ENCODE assay signal across 16 cellular contexts in the genomic region with DNA sequence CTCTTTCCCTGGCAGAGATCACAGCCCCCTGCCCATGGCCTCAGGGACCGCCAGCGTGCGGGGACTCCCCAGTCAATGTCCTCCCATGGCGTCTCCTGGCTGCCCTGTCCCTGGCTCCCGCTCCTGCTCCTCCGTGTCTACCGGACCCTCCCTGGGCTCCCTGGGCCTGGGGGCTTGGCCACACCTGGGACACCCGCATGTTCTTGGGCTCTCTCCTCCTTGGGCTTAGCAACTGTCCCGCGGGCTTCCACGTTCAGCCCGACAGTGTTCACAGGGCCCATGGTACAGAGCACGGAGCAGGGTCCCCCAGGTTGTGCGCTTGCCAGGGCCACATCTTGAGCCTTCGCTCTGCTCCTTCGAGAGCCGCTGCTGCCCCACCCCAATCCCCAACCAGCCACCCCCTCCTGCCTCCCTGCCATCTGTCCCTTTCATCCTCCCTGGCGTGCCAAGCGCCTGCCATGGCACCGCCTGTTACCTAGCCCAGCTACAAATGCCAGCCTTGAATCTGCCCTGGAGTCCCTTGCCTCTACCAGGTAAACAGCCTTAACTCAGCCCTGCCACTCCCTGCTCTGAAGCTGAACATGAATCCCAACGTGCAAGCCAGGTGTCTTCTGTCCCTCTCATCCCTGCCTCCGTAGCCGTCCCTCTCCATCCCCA. TPM values are rescaled to one million over a fixed set of nuclear protein-coding genes. Genes with fewer than 3 reads are reported as not detected.
"Had no signal": no experiment of that assay in that cellular context is flagged by ENCODE, and none has a peak within 500 bp of the region (broad histone marks: within the 10 kb centered on the region; RNA-seq: fewer than 3 reads in every experiment).

No MANE protein-coding gene starts in this region.

- H3K27ac ChIP-seq: esophagus squamous epithelium, heart right ventricle had no signal

- H3K27me3 Mint-ChIP-seq: activated CD4-positive, alpha-beta memory T cell treated with anti-CD3 and anti-CD28 coated beads for 36 hours; activated CD4-positive, alpha-beta T cell treated with anti-CD3 and anti-CD28 coated beads for 36 hours; activated naive CD4-positive, alpha-beta T cell treated with anti-CD3 and anti-CD28 coated beads, Interleukin-2, amount 10 ng/mL, durations not matched to agents 7 days and 5 days; activated naive CD8-positive, alpha-beta T cell treated with anti-CD3 and anti-CD28 coated beads, Interleukin-2, amount 50 U/mL, for 24 hours; brain had no signal

- H3K4me3 Mint-ChIP-seq: activated CD4-positive, alpha-beta memory T cell treated with anti-CD3 and anti-CD28 coated beads for 36 hours; activated CD4-positive, alpha-beta T cell treated with anti-CD3 and anti-CD28 coated beads for 36 hours; activated naive CD4-positive, alpha-beta T cell treated with anti-CD3 and anti-CD28 coated beads, Interleukin-2, amount 10 ng/mL, durations not matched to agents 7 days and 5 days; activated naive CD8-positive, alpha-beta T cell treated with anti-CD3 and anti-CD28 coated beads, Interleukin-2, amount 50 U/mL, for 24 hours; activated T-cell treated with anti-CD3 and anti-CD28 coated beads, Interleukin-2, amount 50 U/mL, for 4 hours had no signal

- ATAC-seq: activated naive CD8-positive, alpha-beta T cell treated with anti-CD3 and anti-CD28 coated beads, Interleukin-2, amount 50 U/mL, for 24 hours; activated T-cell treated with anti-CD3 and anti-CD28 coated beads, Interleukin-2, amount 50 U/mL, for 4 hours had no signal

- H3K4me3 ChIP-seq: esophagus squamous epithelium, heart right ventricle had no signal

- H3K36me3 Mint-ChIP-seq: brain had no signal

- H3K9me3 ChIP-seq: esophagus squamous epithelium, heart right ventricle had no signal

- DNase-seq: activated CD4-positive, alpha-beta memory T cell treated with anti-CD3 and anti-CD28 coated beads for 36 hours; activated CD4-positive, alpha-beta T cell treated with anti-CD3 and anti-CD28 coated beads for 36 hours; activated naive CD4-positive, alpha-beta T cell treated with anti-CD3 and anti-CD28 coated beads, Interleukin-2, amount 10 ng/mL, durations not matched to agents 7 days and 5 days; activated naive CD8-positive, alpha-beta T cell treated with anti-CD3 and anti-CD28 coated beads, Interleukin-2, amount 50 U/mL, for 24 hours; activated T-cell treated with anti-CD3 and anti-CD28 coated beads, Interleukin-2, amount 50 U/mL, for 4 hours; anterior cingulate cortex; effector memory CD4-positive, alpha-beta T cell; esophagus squamous epithelium; heart right ventricle; kidney glomerular epithelial cell; left ventricle myocardium superior; stimulated activated CD8-positive, alpha-beta memory T cell treated with anti-CD3 and anti-CD28 coated beads, Interleukin-4, amount 100 ng/mL, for 48 hours; stimulated activated naive CD4-positive, alpha-beta T cell; T-helper 2 cell had no signal

- H3K36me3 ChIP-seq: esophagus squamous epithelium had no signal

- H3K27ac Mint-ChIP-seq: activated CD4-positive, alpha-beta memory T cell treated with anti-CD3 and anti-CD28 coated beads for 36 hours; activated CD4-positive, alpha-beta T cell treated with anti-CD3 and anti-CD28 coated beads for 36 hours; activated naive CD4-positive, alpha-beta T cell treated with anti-CD3 and anti-CD28 coated beads, Interleukin-2, amount 10 ng/mL, durations not matched to agents 7 days and 5 days; activated naive CD8-positive, alpha-beta T cell treated with anti-CD3 and anti-CD28 coated beads, Interleukin-2, amount 50 U/mL, for 24 hours had no signal

- H3K4me1 Mint-ChIP-seq: brain had no signal

- H3K9me3 Mint-ChIP-seq: activated CD4-positive, alpha-beta memory T cell treated with anti-CD3 and anti-CD28 coated beads for 36 hours; activated naive CD4-positive, alpha-beta T cell treated with anti-CD3 and anti-CD28 coated beads, Interleukin-2, amount 10 ng/mL, durations not matched to agents 7 days and 5 days; activated naive CD8-positive, alpha-beta T cell treated with anti-CD3 and anti-CD28 coated beads, Interleukin-2, amount 50 U/mL, for 24 hours; activated T-cell treated with anti-CD3 and anti-CD28 coated beads, Interleukin-2, amount 50 U/mL, for 4 hours had no signal

- H3K27me3 ChIP-seq: esophagus squamous epithelium had no signal

RNA-seq across cellular contexts. Expression of gene AVPR2, which starts 3.9 kb away (rescaled TPM):
- total RNA-seq: activated CD4-positive, alpha-beta memory T cell treated with anti-CD3 and anti-CD28 coated beads for 36 hours; activated CD4-positive, alpha-beta T cell treated with anti-CD3 and anti-CD28 coated beads for 36 hours; activated T-cell treated with anti-CD3 and anti-CD28 coated beads, Interleukin-2, amount 50 U/mL, for 4 hours; mononuclear cell had no signal
